Comparison of ENCODE assay signal across 22 cellular contexts in genomic region chr9:78209127-78209526, GRCh38. TPM values are rescaled to one million over a fixed set of nuclear protein-coding genes. Genes with fewer than 3 reads are reported as not detected.
A peak's percentile ranks its signal among the peaks of the same experiment; 100 is the strongest.
DNase-seq lines count a peak whose midpoint lies in the region; ATAC-seq and TF ChIP-seq lines count a peak whose summit lies in the region.
"Had no signal": no experiment of that assay in that cellular context is flagged by ENCODE, and none has a peak within 500 bp of the region (broad histone marks: within the 10 kb centered on the region; RNA-seq: fewer than 3 reads in every experiment).

No MANE protein-coding gene starts in this region.

- BruUV-seq in IMR-90 (replicated peaks; lab: Mats Ljungman, UMichigan), result no TSS peak

- no peak for TF ChIP-seq RAD21 in IMR-90 (IDR thresholded peaks at IDR 0.05; ENCODE audit: low read length)

- H2BK20ac ChIP-seq in IMR-90 (ENCODE audit: low read depth, low read length), result no peak overlapping the region

- intact Hi-C loops in natural killer cell (cut with micrococcal nuclease) (no loop called here), IMR-90 (cut with micrococcal nuclease) (no loop called here)

- H3K27me3 ChIP-seq in IMR-90 (ENCODE audit: control insufficient read depth, insufficient read depth, low read length), result peaks cover 3% of the 10 kb centered on the region; the same call in 1 of the 2 replicates
- H3K27me3 ChIP-seq: BE2C; BLaER1 treated with 17β-estradiol and CSF1 and Interleukin-3, amounts not matched to agents 10 nM and 100 nM had no signal

- H2BK120ac ChIP-seq in IMR-90 (ENCODE audit: low read depth, low read length), result no peak overlapping the region

- ATAC-seq in natural killer cell (no peak), IMR-90 (ENCODE audit: low read depth) (no peak), GM19467 (IDR thresholded peaks at IDR 0.05; ENCODE audit: unreplicated experiment) (no peak), HG02763 (IDR thresholded peaks at IDR 0.05; ENCODE audit: unreplicated experiment) (no peak), HG02981 (IDR thresholded peaks at IDR 0.05; ENCODE audit: unreplicated experiment) (no peak)
- ATAC-seq in natural killer cell treated with Interleukin-12 subunit alpha and Interleukin-12 subunit beta and Interleukin-15 and Interleukin-18, amount 100 ng/mL, for 72 hours, result no peak
- no peak for ATAC-seq in effector memory CD8-positive, alpha-beta T cell (replicated peaks)
- ATAC-seq: A549; CD8-positive, alpha-beta T cell had no signal

- WGBS in IMR-90 (ENCODE audit: extremely low coverage in 2 of 2, insufficient read length in 1 of 2), 2 experiments, result no CpG with 5 or more reads among the region's 7 CpGs

- H3K18ac ChIP-seq in IMR-90 (ENCODE audit: low read depth, low read length), result no peak overlapping the region

- H3K4me2 ChIP-seq in IMR-90 (ENCODE audit: low read depth, low read length), result no peak overlapping the region
- H3K4me2 ChIP-seq: A549; BLaER1 treated with 17β-estradiol and CSF1 and Interleukin-3, amounts not matched to agents 10 nM and 100 nM had no signal

- TF ChIP-seq CTCF in natural killer cell (IDR thresholded peaks at IDR 0.05) (no peak), IMR-90 (conservative IDR thresholded peaks at IDR 0.05; ENCODE audit: low read depth, low read length) (no peak)

- dilution Hi-C loops in IMR-90 (cut with HindIII; ENCODE audit: low sequenced_read_pairs, unreplicated experiment), result no loop called here

- no peak overlapping the region for H3K4me3 ChIP-seq in IMR-90 (ENCODE audit: insufficient read depth, low read depth, low read length)
- H3K4me3 ChIP-seq: A549; BLaER1 treated with 17β-estradiol and CSF1 and Interleukin-3, amounts not matched to agents 10 nM and 100 nM; GM23248; HAP-1 had no signal

- no peak overlapping the region for H3K14ac ChIP-seq in IMR-90 (replicated peaks; ENCODE audit: low read depth, low read length)

- no peak for DNase-seq in natural killer cell
- DNase-seq in natural killer cell treated with Interleukin-12 subunit alpha and Interleukin-12 subunit beta and Interleukin-15 and Interleukin-18, amount 100 ng/mL, for 72 hours (ENCODE audit: low spot score), result no peak
- no peak for DNase-seq in IMR-90
- no peak for DNase-seq in effector memory CD8-positive, alpha-beta T cell
- no peak for DNase-seq in immature natural killer cell
- DNase-seq: 8988T; ACHN; AML-193; BE2C; CD8-positive, alpha-beta T cell; DMS53; DMS79 treated with DMSO at 0.1 percent for 48 hours; GF-D8; GM23248; HFFc6 had no signal

- H3K27me3 Mint-ChIP-seq in natural killer cell (ENCODE audit: low read depth in 2 of 2), result no peaks in the 10 kb centered on the region
- no peaks in the 10 kb centered on the region for H3K27me3 Mint-ChIP-seq in natural killer cell treated with Interleukin-12 subunit alpha and Interleukin-12 subunit beta and Interleukin-15 and Interleukin-18, amount 100 ng/mL, for 72 hours
- no peaks in the 10 kb centered on the region for H3K27me3 Mint-ChIP-seq in effector memory CD8-positive, alpha-beta T cell
- H3K27me3 Mint-ChIP-seq in immature natural killer cell (ENCODE audit: low read depth in 3 of 3), result peaks cover 2 to 6% (median 3%) of the 10 kb centered on the region in 3 donors

- H4K8ac ChIP-seq in IMR-90 (ENCODE audit: low read depth in 2 of 2, low read length in 2 of 2), result no peak overlapping the region

- H3K9me3 ChIP-seq in IMR-90 (ENCODE audit: control insufficient read depth, insufficient read depth, low read length), result no peaks in the 10 kb centered on the region
- H3K9me3 ChIP-seq: A549, HAP-1 had no signal

- no peaks in the 10 kb centered on the region for H3K36me3 ChIP-seq in IMR-90 (ENCODE audit: control insufficient read depth, insufficient read depth, low read length)
- H3K36me3 ChIP-seq: BE2C; BLaER1 treated with 17β-estradiol and CSF1 and Interleukin-3, amounts not matched to agents 10 nM and 100 nM; HAP-1 had no signal

- H2AFZ ChIP-seq in IMR-90 (replicated peaks; ENCODE audit: low read length, poor library complexity), result no peak overlapping the region
- H2AFZ ChIP-seq: GM23248 had no signal

- in situ Hi-C loops in IMR-90 (cut with MboI; ENCODE audit: low sequenced_read_pairs), result no loop called here

- H2BK15ac ChIP-seq in IMR-90 (ENCODE audit: low read depth, low read length), result no peak overlapping the region

- H3K9me1 ChIP-seq in IMR-90 (ENCODE audit: insufficient read depth, low read length), result no peaks in the 10 kb centered on the region

- H3K9ac ChIP-seq in IMR-90 (ENCODE audit: low read depth, low read length), result no peak overlapping the region
- H3K9ac ChIP-seq: BLaER1 treated with 17β-estradiol and CSF1 and Interleukin-3, amounts not matched to agents 10 nM and 100 nM; GM23248 had no signal

- no peak for TF ChIP-seq POLR2A in IMR-90 (IDR thresholded peaks at IDR 0.05; ENCODE audit: low read depth, low read length)

- H3K27ac Mint-ChIP-seq in natural killer cell (peak overlapping the region; percentile 82 to 83), immature natural killer cell (peak overlapping the region; percentile 75 to 89 (median 86))
- H3K27ac Mint-ChIP-seq in natural killer cell treated with Interleukin-12 subunit alpha and Interleukin-12 subunit beta and Interleukin-15 and Interleukin-18, amount 100 ng/mL, for 72 hours, result peak overlapping the region in 1 of 2 donors; percentile 42
- H3K27ac Mint-ChIP-seq in effector memory CD8-positive, alpha-beta T cell, result peak overlapping the region; percentile 46 to 65
- H3K27ac Mint-ChIP-seq: CD14-positive monocyte, HFFc6 had no signal

- H4K20me1 ChIP-seq in IMR-90 (ENCODE audit: insufficient read depth, low read length), result no peaks in the 10 kb centered on the region
- H4K20me1 ChIP-seq: BLaER1 treated with 17β-estradiol and CSF1 and Interleukin-3, amounts not matched to agents 10 nM and 100 nM had no signal

- no peaks in the 10 kb centered on the region for H3K4me1 ChIP-seq in IMR-90 (ENCODE audit: control insufficient read depth, insufficient read depth, low read length)
- H3K4me1 ChIP-seq: A549, BE2C had no signal

- H3K4me1 Mint-ChIP-seq in natural killer cell, result peaks cover 53 to 64% of the 10 kb centered on the region in 2 donors
- H3K4me1 Mint-ChIP-seq in natural killer cell treated with Interleukin-12 subunit alpha and Interleukin-12 subunit beta and Interleukin-15 and Interleukin-18, amount 100 ng/mL, for 72 hours (ENCODE audit: low read depth in 2 of 2), result peaks cover 35 to 42% of the 10 kb centered on the region in 2 donors
- peaks cover 30 to 51% of the 10 kb centered on the region in 2 donors for H3K4me1 Mint-ChIP-seq in effector memory CD8-positive, alpha-beta T cell (ENCODE audit: low read depth in 2 of 2)
- H3K4me1 Mint-ChIP-seq in immature natural killer cell, result peaks cover 56 to 66% of the 10 kb centered on the region in 2 donors

- CTCF ChIA-PET in IMR-90 (lab: Yijun Ruan, JAX), result no interaction called here

- H2BK5ac ChIP-seq in IMR-90 (ENCODE audit: low read depth, low read length, poor library complexity, severe bottlenecking), result no peak overlapping the region

- H3K79me1 ChIP-seq in IMR-90 (ENCODE audit: low read depth in 1 of 2, low read length in 2 of 2), result no peaks in the 10 kb centered on the region

- peaks cover 10% of the 10 kb centered on the region for H3K36me3 Mint-ChIP-seq in natural killer cell
- peaks cover 9% of the 10 kb centered on the region for H3K36me3 Mint-ChIP-seq in natural killer cell treated with Interleukin-12 subunit alpha and Interleukin-12 subunit beta and Interleukin-15 and Interleukin-18, amount 100 ng/mL, for 72 hours
- no peaks in the 10 kb centered on the region for H3K36me3 Mint-ChIP-seq in effector memory CD8-positive, alpha-beta T cell (ENCODE audit: insufficient read depth)
- peaks cover 0 to 11% (median 10%) of the 10 kb centered on the region in 3 donors for H3K36me3 Mint-ChIP-seq in immature natural killer cell
- H3K36me3 Mint-ChIP-seq: CD14-positive monocyte had no signal

- H2AK9ac ChIP-seq in IMR-90 (replicated peaks; ENCODE audit: low read depth, low read length, poor library complexity), result no peak overlapping the region

- no peak overlapping the region for H3K56ac ChIP-seq in IMR-90 (ENCODE audit: extremely low read depth, insufficient read depth, low read length)

- H3K4me3 Mint-ChIP-seq in natural killer cell, result peak overlapping the region; percentile 28
- H3K4me3 Mint-ChIP-seq in natural killer cell treated with Interleukin-12 subunit alpha and Interleukin-12 subunit beta and Interleukin-15 and Interleukin-18, amount 100 ng/mL, for 72 hours, result no peak overlapping the region
- H3K4me3 Mint-ChIP-seq in effector memory CD8-positive, alpha-beta T cell, result no peak overlapping the region
- no peak overlapping the region for H3K4me3 Mint-ChIP-seq in immature natural killer cell
- H3K4me3 Mint-ChIP-seq: CD14-positive monocyte; CD8-positive, alpha-beta T cell; HFFc6 had no signal

- H4K5ac ChIP-seq in IMR-90 (ENCODE audit: low read depth, low read length), result no peak overlapping the region

- POLR2A ChIA-PET in IMR-90 (lab: Charles Lee; ENCODE audit: unreplicated experiment), result no interaction called here

- no peak overlapping the region for H4K91ac ChIP-seq in IMR-90 (ENCODE audit: insufficient read depth, low read depth, low read length)

- no peak overlapping the region for H3K27ac ChIP-seq in IMR-90 (ENCODE audit: insufficient read depth, low read length)
- H3K27ac ChIP-seq: A549; BLaER1 treated with 17β-estradiol and CSF1 and Interleukin-3, amounts not matched to agents 10 nM and 100 nM; GM23248 had no signal

- no peak overlapping the region for H2AK5ac ChIP-seq in IMR-90 (ENCODE audit: low read depth, low read length)

- H3K4ac ChIP-seq in IMR-90 (ENCODE audit: low read depth, low read length), result no peak overlapping the region

- peaks cover 0 to 8% of the 10 kb centered on the region in 2 donors for H3K9me3 Mint-ChIP-seq in natural killer cell
- peaks cover 6% of the 10 kb centered on the region for H3K9me3 Mint-ChIP-seq in natural killer cell treated with Interleukin-12 subunit alpha and Interleukin-12 subunit beta and Interleukin-15 and Interleukin-18, amount 100 ng/mL, for 72 hours
- H3K9me3 Mint-ChIP-seq in effector memory CD8-positive, alpha-beta T cell, result peaks cover 0 to 1% of the 10 kb centered on the region in 2 donors
- peaks cover 10 to 21% (median 16%) of the 10 kb centered on the region in 6 donors for H3K9me3 Mint-ChIP-seq in immature natural killer cell

- H3K23ac ChIP-seq in IMR-90 (ENCODE audit: low read depth, low read length), result no peak overlapping the region

TF ChIP-seq in IMR-90, 13 proteins besides CTCF, POLR2A, EP300 and RAD21:
- TF ChIP-seq RFX5 (IDR thresholded peaks at IDR 0.05; ENCODE audit: low read depth, low read length) (no peak), CEBPB (IDR thresholded peaks at IDR 0.05; ENCODE audit: low read depth, low read length) (peak; percentile 54)

RNA-seq across cellular contexts. Expression of gene CEP78, which starts 26.7 kb away (rescaled TPM):
- 100 to 1,000 TPM; 204 to 304 (median 253) TPM for total RNA-seq in natural killer cell
- total RNA-seq in natural killer cell treated with Interleukin-12 subunit alpha and Interleukin-12 subunit beta and Interleukin-15 and Interleukin-18, amount 100 ng/mL, for 72 hours, result 10 to 100 TPM; 39.8 to 56.4 TPM
- total RNA-seq in IMR-90 (2012; rRNA removed), result 18.3 and 21.4 TPM in 2 replicates
- polyA plus RNA-seq in IMR-90 (2012; rRNA removed), result 7.9 and 9.2 TPM in 2 replicates
- polyA plus RNA-seq in IMR-90 (2012; cell fraction: cytosol; rRNA removed), result 1.7 and 2.2 TPM in 2 replicates
- 4.6 and 12.0 TPM in 2 replicates for polyA plus RNA-seq in IMR-90 (2012; cell fraction: nucleus; rRNA removed; ENCODE audit: low replicate concordance)
- polyA plus RNA-seq in immature natural killer cell, result 100 to 1,000 TPM in 1 of 3 donors, 10 to 100 TPM in 2; 57.3 to 138 (median 70.9) TPM
